Comparison of ENCODE assay signal across 8 cellular contexts in genomic region chr4:108172780-108173598, GRCh38. TPM values are rescaled to one million over a fixed set of nuclear protein-coding genes. Genes with fewer than 3 reads are reported as not detected.
A peak's percentile ranks its signal among the peaks of the same experiment; 100 is the strongest.
DNase-seq lines count a peak whose midpoint lies in the region; ATAC-seq and TF ChIP-seq lines count a peak whose summit lies in the region.

No MANE protein-coding gene starts in this region.

- peak overlapping the region; percentile 77 for H3K4me3 ChIP-seq in endodermal cell (ENCODE audit: low read length)
- no peak overlapping the region for H3K4me3 ChIP-seq in mucosa of descending colon

- TF ChIP-seq CTCF in endodermal cell (conservative IDR thresholded peaks at IDR 0.05): peak; percentile 18
- TF ChIP-seq CTCF in mucosa of descending colon (IDR thresholded peaks at IDR 0.05): no peak

- peak overlapping the region; percentile 86 for H3K27ac ChIP-seq in endodermal cell (ENCODE audit: low read depth, low read length)

- H3K9me3 ChIP-seq in endodermal cell (ENCODE audit: control insufficient read depth, low read length) (no peaks in the 10 kb centered on the region), mucosa of descending colon (no peaks in the 10 kb centered on the region)

- no peaks in the 10 kb centered on the region for H3K9me3 Mint-ChIP-seq in endodermal cell

- H3K4me1 ChIP-seq in endodermal cell (ENCODE audit: control insufficient read depth, insufficient read depth, low read length) (peaks cover 8% of the 10 kb centered on the region), mucosa of descending colon (ENCODE audit: low read depth) (peaks cover 32% of the 10 kb centered on the region)

- no peaks in the 10 kb centered on the region for H3K36me3 ChIP-seq in endodermal cell (ENCODE audit: control insufficient read depth, insufficient read depth, low read length)
- H3K36me3 ChIP-seq in mucosa of descending colon (ENCODE audit: low read depth): no peaks in the 10 kb centered on the region

- H3K4me1 Mint-ChIP-seq in endodermal cell: peaks cover 17% of the 10 kb centered on the region

- H3K27ac Mint-ChIP-seq in endodermal cell: no peak overlapping the region

- DNase-seq in Daoy (ENCODE audit: low read depth): peak; percentile 70
- DNase-seq in HCEC 1CT: peak; percentile 60
- peak; percentile 55 for DNase-seq in NCI-H128 (lab: John Stamatoyannopoulos, UW; ENCODE audit: unreplicated experiment)
- peak; percentile 70 to 74 for DNase-seq in activated CD4-positive, alpha-beta T cell treated with anti-CD3 and anti-CD28 coated beads, Interleukin-2, amount 50 U/mL, for 48 hours
- peak; percentile 80 for DNase-seq in endodermal cell
- peak; percentile 40 to 62 (median 61) for DNase-seq in mucosa of descending colon
- peak; percentile 67 to 90 (median 75) for DNase-seq in stimulated activated naive CD4-positive, alpha-beta T cell (lab: John Stamatoyannopoulos, UW)
- DNase-seq in amniotic stem cell (lab: John Stamatoyannopoulos, UW): no peak

- H3K4me3 Mint-ChIP-seq in endodermal cell: peak overlapping the region; percentile 51

- intact Hi-C loops in mucosa of descending colon (cut with DNase I, micrococcal nuclease): loop anchor here in 1 of 2 donors (5.0 kb wide), 1 partner anchor 439 kb away; no protein-coding TSS in a partner anchor

- no peaks in the 10 kb centered on the region for H3K36me3 Mint-ChIP-seq in endodermal cell (ENCODE audit: low read depth)

- peaks cover 89% of the 10 kb centered on the region for H3K27me3 ChIP-seq in endodermal cell (ENCODE audit: control insufficient read depth, insufficient read depth, low read length, poor library complexity, severe bottlenecking)

- peaks cover 94% of the 10 kb centered on the region for H3K27me3 Mint-ChIP-seq in endodermal cell (ENCODE audit: insufficient read depth)

- no peak overlapping the region for H3K9ac ChIP-seq in endodermal cell (ENCODE audit: extremely low read depth, low read length, poor library complexity, severe bottlenecking)

- peak; percentile 74 for ATAC-seq in mucosa of descending colon

- 0 to 1% methylated on average over 6 to 73 of the region's 73 CpGs for WGBS in endodermal cell (ENCODE audit: insufficient coverage in 1 of 2, insufficient read length in 1 of 2), 2 experiments

RNA-seq across cellular contexts. Expression of gene LEF1, which starts 4.3 kb away (rescaled TPM):
- total RNA-seq in Daoy (2014; rRNA removed; shearing (Covaris generic)): 17.1 and 19.7 TPM in 2 replicates
- total RNA-seq in endodermal cell (1 to 10 TPM in 1 of 2 donors, under 1 TPM in 1; 0.95 to 1.6 TPM), mucosa of descending colon (1 to 10 TPM; 2.2 to 3.9 (median 2.5) TPM)
- 64.3 TPM for polyA plus RNA-seq in endodermal cell (2013, experiment 1 of 2)
- polyA plus RNA-seq in endodermal cell (2013, experiment 2 of 2): 58.7 TPM
